In the genomic region with DNA sequence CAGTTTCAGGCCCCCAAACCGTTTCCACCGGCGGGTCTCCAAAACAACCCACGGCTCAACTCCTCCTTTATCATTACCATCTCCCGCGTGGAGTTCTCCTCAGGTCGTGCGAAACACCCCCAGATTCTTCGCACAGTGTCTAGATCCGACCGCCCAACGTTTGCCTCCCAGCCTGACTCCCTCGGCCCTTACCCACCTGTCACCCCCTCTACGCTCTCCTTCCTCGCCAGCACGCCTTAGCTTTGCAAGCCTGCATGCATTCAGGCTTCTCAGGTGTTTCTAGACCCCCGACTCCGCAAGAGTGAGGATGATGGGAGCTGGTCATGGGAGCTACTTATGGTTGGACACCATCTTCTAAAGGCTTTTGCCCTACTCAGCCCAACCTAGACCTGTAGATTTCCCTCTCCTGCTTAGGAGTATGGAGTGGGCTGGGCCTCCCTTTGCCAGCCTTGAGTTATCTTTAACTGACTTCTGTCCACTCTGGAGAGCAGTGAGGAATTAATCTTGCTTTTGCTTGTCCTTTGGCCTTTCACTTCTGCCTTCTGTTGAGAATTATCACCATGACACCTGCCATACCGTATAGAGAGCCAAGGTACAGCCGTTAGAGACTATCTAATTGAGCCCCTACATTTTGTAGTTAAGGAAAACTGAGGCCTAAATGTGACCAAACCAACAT, we compare ENCODE assay signal across 8 cellular contexts. TPM values are rescaled to one million over a fixed set of nuclear protein-coding genes. Genes with fewer than 3 reads are reported as not detected.
DNase-seq lines count a peak whose midpoint lies in the region; ATAC-seq and TF ChIP-seq lines count a peak whose summit lies in the region.

No MANE protein-coding gene starts in this region.

- H3K9me3 ChIP-seq in gastroesophageal sphincter (no peaks in the 10 kb centered on the region), gastrocnemius medialis (no peaks in the 10 kb centered on the region)

- CTCF ChIA-PET in RWPE1 (lab: Yijun Ruan, JAX), result no interaction called here

- intact Hi-C loops in gastrocnemius medialis (cut with DNase I; ENCODE audit: low total_unique reads), result no loop called here

- H3K36me3 ChIP-seq in gastroesophageal sphincter, result no peaks in the 10 kb centered on the region
- peaks cover 0 to 7% of the 10 kb centered on the region in 2 donors for H3K36me3 ChIP-seq in gastrocnemius medialis

- H3K4me3 ChIP-seq in GM12865 (ENCODE audit: low read depth, low read length) (peak overlapping the region; percentile 90), gastroesophageal sphincter (peak overlapping the region; percentile 78 to 94), gastrocnemius medialis (peak overlapping the region; percentile 86 to 99 (median 94))

- POLR2A ChIA-PET in RWPE1 (lab: Yijun Ruan, JAX; ENCODE audit: low non-redundant PET), result interaction anchor here (0.6 kb wide), 2 partner anchors 91 to 728 kb away, joined by 3 read pairs; no protein-coding TSS in a partner anchor

- in situ Hi-C loops in gastrocnemius medialis (cut with MboI; ENCODE audit: low sequenced_read_pairs in 4 of 4), result no loop called here

- TF ChIP-seq CTCF in GM12865 (IDR thresholded peaks at IDR 0.05; ENCODE audit: insufficient read depth, low read depth, low read length, missing control alignments) (no peak), RWPE1 (conservative IDR thresholded peaks at IDR 0.05; ENCODE audit: low read depth) (no peak), gastroesophageal sphincter (IDR thresholded peaks at IDR 0.05) (no peak), gastrocnemius medialis (IDR thresholded peaks at IDR 0.05 in 4 of 5, conservative IDR thresholded peaks at IDR 0.05 in 1 of 5) (no peak)

- TF ChIP-seq POLR2A in gastroesophageal sphincter (IDR thresholded peaks at IDR 0.05) (no peak), gastrocnemius medialis (IDR thresholded peaks at IDR 0.05) (no peak)

- no peak for TF ChIP-seq EP300 in gastroesophageal sphincter (IDR thresholded peaks at IDR 0.05)

- H3K27ac ChIP-seq in RWPE1, result peak overlapping the region; percentile 85
- H3K27ac ChIP-seq in gastroesophageal sphincter, result peak overlapping the region; percentile 76 to 94 (median 92)
- peak overlapping the region; percentile 94 to 99 (median 95) for H3K27ac ChIP-seq in gastrocnemius medialis

- H3K4me1 ChIP-seq in gastroesophageal sphincter, result peaks cover 6 to 46% (median 17%) of the 10 kb centered on the region in 3 donors
- H3K4me1 ChIP-seq in gastrocnemius medialis, result peaks cover 37 to 45% of the 10 kb centered on the region in 2 donors

- DNase-seq in GM12865 (ENCODE audit: low read depth) (no peak), RWPE1 (ENCODE audit: low spot score) (no peak), gastrocnemius medialis (no peak), left lobe of liver (ENCODE audit: low spot score) (no peak), NCI-H510A (lab: John Stamatoyannopoulos, UW) (no peak)

- H3K27me3 ChIP-seq in gastroesophageal sphincter (no peaks in the 10 kb centered on the region), gastrocnemius medialis (no peaks in the 10 kb centered on the region)

- ATAC-seq in gastroesophageal sphincter (no peak), gastrocnemius medialis (peak in 1 of 2 donors; percentile 1), HG02623 (IDR thresholded peaks at IDR 0.05; ENCODE audit: unreplicated experiment) (no peak), left lobe of liver (no peak), GM21528 (IDR thresholded peaks at IDR 0.05; ENCODE audit: low FRiP score, unreplicated experiment) (no peak)

- WGBS in gastroesophageal sphincter (ENCODE audit: low coverage in 1 of 2), 2 donors, result 6 to 16% methylated on average over 17 of the region's 20 CpGs

RNA-seq across cellular contexts. Expression of gene ATP5IF1, which starts 0.9 kb away (rescaled TPM):
- total RNA-seq in gastroesophageal sphincter, result 100 to 1,000 TPM; 125 to 266 (median 157) TPM
- 100 to 1,000 TPM; 125 to 333 (median 193) TPM for total RNA-seq in gastrocnemius medialis
- 128 TPM for total RNA-seq in left lobe of liver

RNA-seq across cellular contexts. Expression of gene DNAJC8, which starts 4.0 kb away (rescaled TPM):
- total RNA-seq in gastroesophageal sphincter, result 10 to 100 TPM; 68.4 to 90.3 (median 80.5) TPM
- total RNA-seq in gastrocnemius medialis, result 10 to 100 TPM; 37.6 to 56.1 (median 51.2) TPM
- total RNA-seq in left lobe of liver, result 23.6 TPM

RNA-seq across cellular contexts. Expression of gene SESN2, which starts 22.5 kb away (rescaled TPM):
- total RNA-seq in gastroesophageal sphincter, result 1 to 10 TPM; 7.7 to 10.0 (median 8.3) TPM
- total RNA-seq in gastrocnemius medialis, result 10 to 100 TPM in 2 of 4 donors, 1 to 10 TPM in 2; 5.6 to 18.9 (median 12.4) TPM
- total RNA-seq in left lobe of liver, result 15.2 TPM
